9 cellular contexts compared by ENCODE assay signal in genomic region chr3:197752107-197752506, GRCh38. TPM values are rescaled to one million over a fixed set of nuclear protein-coding genes. Genes with fewer than 3 reads are reported as not detected.
DNase-seq lines count a peak whose midpoint lies in the region; ATAC-seq lines count a peak whose summit lies in the region.
"Had no signal": no experiment of that assay in that cellular context is flagged by ENCODE, and none has a peak within 500 bp of the region (broad histone marks: within the 10 kb centered on the region; RNA-seq: fewer than 3 reads in every experiment).

No MANE protein-coding gene starts in this region.

- H3K9me3 Mint-ChIP-seq in activated CD8-positive, alpha-beta T cell treated with anti-CD3 and anti-CD28 coated beads, Interleukin-2, amount 10 ng/mL, durations not matched to agents 7 days and 5 days (ENCODE audit: insufficient read depth) = no peaks in the 10 kb centered on the region

- H3K36me3 Mint-ChIP-seq in activated CD8-positive, alpha-beta T cell treated with anti-CD3 and anti-CD28 coated beads, Interleukin-2, amount 10 ng/mL, durations not matched to agents 7 days and 5 days (ENCODE audit: low read depth) = peaks cover 3% of the 10 kb centered on the region

- no peak overlapping the region for H3K27ac Mint-ChIP-seq in activated CD8-positive, alpha-beta T cell treated with anti-CD3 and anti-CD28 coated beads, Interleukin-2, amount 10 ng/mL, durations not matched to agents 7 days and 5 days

- H3K4me3 Mint-ChIP-seq in activated CD8-positive, alpha-beta T cell treated with anti-CD3 and anti-CD28 coated beads, Interleukin-2, amount 10 ng/mL, durations not matched to agents 7 days and 5 days = peak overlapping the region; percentile 73

- ATAC-seq in activated CD8-positive, alpha-beta T cell treated with anti-CD3 and anti-CD28 coated beads, Interleukin-2, amount 10 ng/mL, durations not matched to agents 7 days and 5 days = no peak

- H3K4me1 Mint-ChIP-seq in activated CD8-positive, alpha-beta T cell treated with anti-CD3 and anti-CD28 coated beads, Interleukin-2, amount 10 ng/mL, durations not matched to agents 7 days and 5 days (ENCODE audit: low read depth) = peaks cover 45% of the 10 kb centered on the region

- POLR2A ChIA-PET in activated CD8-positive, alpha-beta T cell treated with anti-CD3 and anti-CD28 coated beads, Interleukin-2, amount 10 ng/mL, durations not matched to agents 7 days and 5 days (lab: Charles Lee) = no interaction called here

- CTCF ChIA-PET in activated CD8-positive, alpha-beta T cell treated with anti-CD3 and anti-CD28 coated beads, Interleukin-2, amount 10 ng/mL, durations not matched to agents 7 days and 5 days (lab: Charles Lee) = no interaction called here

- DNase-seq in stimulated activated naive CD4-positive, alpha-beta T cell treated with Interleukin-2 at 50 U/mL for 16 hours (lab: John Stamatoyannopoulos, UW) = peak; percentile 1
- no peak for DNase-seq in stimulated activated naive CD4-positive, alpha-beta T cell (lab: John Stamatoyannopoulos, UW)
- no peak for DNase-seq in activated CD8-positive, alpha-beta T cell treated with anti-CD3 and anti-CD28 coated beads, Interleukin-2, amount 10 ng/mL, durations not matched to agents 7 days and 5 days
- peak; percentile 17 for DNase-seq in kidney tubule cell (ENCODE audit: low spot score)
- DNase-seq in NCI-H524 (lab: John Stamatoyannopoulos, UW) = no peak
- no peak for DNase-seq in NCI-H748 treated with DMSO at 0.1 percent for 48 hours (lab: John Stamatoyannopoulos, UW)
- no peak for DNase-seq in DMS153 treated with DMSO at 0.1 percent for 48 hours (lab: John Stamatoyannopoulos, UW; ENCODE audit: unreplicated experiment)
- no peak for DNase-seq in SHP77 (lab: John Stamatoyannopoulos, UW)
- DNase-seq: NCI-H1436 treated with DMSO at 0.1 percent for 48 hours had no signal

- H3K27me3 Mint-ChIP-seq in activated CD8-positive, alpha-beta T cell treated with anti-CD3 and anti-CD28 coated beads, Interleukin-2, amount 10 ng/mL, durations not matched to agents 7 days and 5 days (ENCODE audit: low read depth) = peaks cover 2% of the 10 kb centered on the region

RNA-seq across cellular contexts. Expression of gene FYTTD1, which starts 2.4 kb away (rescaled TPM):
- total RNA-seq in activated CD8-positive, alpha-beta T cell treated with anti-CD3 and anti-CD28 coated beads, Interleukin-2, amount 10 ng/mL, durations not matched to agents 7 days and 5 days = 10 to 100 TPM; 38.4 to 41.8 TPM

RNA-seq across cellular contexts. Expression of gene RUBCN, which starts 15.4 kb away (rescaled TPM):
- 10 to 100 TPM; 48.4 to 50.2 TPM for total RNA-seq in activated CD8-positive, alpha-beta T cell treated with anti-CD3 and anti-CD28 coated beads, Interleukin-2, amount 10 ng/mL, durations not matched to agents 7 days and 5 days

RNA-seq across cellular contexts. Expression of gene LRCH3, which starts 38.9 kb away (rescaled TPM):
- 10 to 100 TPM; 50.7 to 60.4 TPM for total RNA-seq in activated CD8-positive, alpha-beta T cell treated with anti-CD3 and anti-CD28 coated beads, Interleukin-2, amount 10 ng/mL, durations not matched to agents 7 days and 5 days

Comparison
In these comparisons a context has a peak if more than half of its experiments do, and no peak if none do; other contexts are left out.
1. DNase-seq: peak in stimulated activated naive CD4-positive, alpha-beta T cell treated with Interleukin-2 at 50 U/mL for 16 hours (single experiment) and kidney tubule cell (single experiment); none in stimulated activated naive CD4-positive, alpha-beta T cell (0 of 6), activated CD8-positive, alpha-beta T cell treated with anti-CD3 and anti-CD28 coated beads, Interleukin-2, amount 10 ng/mL, durations not matched to agents 7 days and 5 days (single experiment), NCI-H524 (0 of 2), NCI-H748 treated with DMSO at 0.1 percent for 48 hours (single experiment), DMS153 treated with DMSO at 0.1 percent for 48 hours (single experiment) and SHP77 (0 of 2).